In the genomic region with DNA sequence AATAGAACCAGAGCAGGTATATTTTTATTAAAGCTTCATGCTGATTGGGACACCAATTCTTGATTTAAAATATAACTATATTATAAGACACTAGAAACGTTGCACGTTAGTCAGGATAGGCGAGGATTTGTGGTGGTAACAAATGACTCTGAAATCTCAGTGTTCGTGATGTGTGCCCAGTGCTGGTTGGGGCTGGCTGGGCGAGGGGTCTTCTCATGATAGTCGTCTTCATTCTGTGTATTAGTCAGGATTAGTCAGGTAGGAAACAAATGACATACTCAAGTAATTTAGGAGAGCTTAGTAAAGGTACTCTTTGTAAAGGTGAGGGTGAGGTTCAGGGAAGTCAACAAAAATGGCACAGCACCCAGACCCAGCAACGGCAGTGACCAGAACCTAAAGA, we compare ENCODE assay signal across 22 cellular contexts.
DNase-seq lines count a peak whose midpoint lies in the region; ATAC-seq lines count a peak whose summit lies in the region.
"Had no signal": no experiment of that assay in that cellular context is flagged by ENCODE, and none has a peak within 500 bp of the region (broad histone marks: within the 10 kb centered on the region; RNA-seq: fewer than 3 reads in every experiment).

No MANE protein-coding gene starts in this region.

- in situ Hi-C loops in G401 (cut with HindIII; ENCODE audit: low sequenced_read_pairs) = no loop called here

- CTCF ChIA-PET in activated CD8-positive, alpha-beta T cell treated with anti-CD3 and anti-CD28 coated beads, Interleukin-2, amount 10 ng/mL, durations not matched to agents 7 days and 5 days (lab: Charles Lee) = interaction anchor here (1.0 to 1.7 kb wide), 2 partner anchors 10 to 59 kb away, joined by 3 to 4 read pairs; no protein-coding TSS in a partner anchor

- no peak for DNase-seq in activated naive CD4-positive, alpha-beta T cell treated with anti-CD3 and anti-CD28 coated beads, Interleukin-2, amount 50 U/mL, for 16 hours
- DNase-seq in activated CD8-positive, alpha-beta T cell treated with anti-CD3 and anti-CD28 coated beads, Interleukin-2, amount 10 ng/mL, durations not matched to agents 7 days and 5 days = no peak
- no peak for DNase-seq in activated naive CD8-positive, alpha-beta T cell treated with anti-CD3 and anti-CD28 coated beads, Interleukin-2, amount 50 U/mL, for 24 hours
- DNase-seq in stimulated activated effector memory CD8-positive, alpha-beta T cell treated with anti-CD3 and anti-CD28 coated beads, Interleukin-12 subunit alpha, Interleukin-12 subunit beta, amount 100 ng/mL, for 72 hours (ENCODE audit: low spot score in 2 of 2) = no peak
- DNase-seq in SHP77 treated with DMSO at 0.1 percent for 48 hours (lab: John Stamatoyannopoulos, UW) = no peak
- no peak for DNase-seq in G401 (ENCODE audit: low spot score)
- DNase-seq: adrenal gland; CD4-positive, CD25-positive, alpha-beta regulatory T cell; effector memory CD4-positive, alpha-beta T cell; erythroblast; head of caudate nucleus; left cardiac atrium; NCI-H1048; NCI-H187; NCI-H2171 treated with DMSO at 0.1 percent for 48 hours; NCI-H524; PC-3; SIG-M5; sigmoid colon; stimulated activated naive B cell treated with anti-CD40 and anti-IgM and Interleukin-4, amounts not matched to agents 10 μg/mL and 1 μg/mL and 100 μg/mL, for 72 hours had no signal

- no peaks in the 10 kb centered on the region for H3K9me3 Mint-ChIP-seq in activated naive CD4-positive, alpha-beta T cell treated with anti-CD3 and anti-CD28 coated beads, Interleukin-2, amount 50 U/mL, for 24 hours
- no peaks in the 10 kb centered on the region for H3K9me3 Mint-ChIP-seq in activated CD8-positive, alpha-beta T cell treated with anti-CD3 and anti-CD28 coated beads, Interleukin-2, amount 10 ng/mL, durations not matched to agents 7 days and 5 days (ENCODE audit: insufficient read depth)
- peaks cover 12% of the 10 kb centered on the region for H3K9me3 Mint-ChIP-seq in activated naive CD8-positive, alpha-beta T cell treated with anti-CD3 and anti-CD28 coated beads, Interleukin-2, amount 50 U/mL, for 24 hours
- peaks cover 3% of the 10 kb centered on the region for H3K9me3 Mint-ChIP-seq in stimulated activated effector memory CD8-positive, alpha-beta T cell treated with anti-CD3 and anti-CD28 coated beads, Interleukin-12 subunit alpha, Interleukin-12 subunit beta, amount 100 ng/mL, for 72 hours
- H3K9me3 Mint-ChIP-seq: stimulated activated naive B cell treated with anti-CD40 and anti-IgM and Interleukin-4, amounts not matched to agents 10 μg/mL and 1 μg/mL and 100 μg/mL, for 72 hours had no signal

- peak overlapping the region; percentile 33 for H3K27ac Mint-ChIP-seq in activated naive CD4-positive, alpha-beta T cell treated with anti-CD3 and anti-CD28 coated beads, Interleukin-2, amount 50 U/mL, for 24 hours
- peak overlapping the region; percentile 32 for H3K27ac Mint-ChIP-seq in activated CD8-positive, alpha-beta T cell treated with anti-CD3 and anti-CD28 coated beads, Interleukin-2, amount 10 ng/mL, durations not matched to agents 7 days and 5 days
- peak overlapping the region; percentile 61 for H3K27ac Mint-ChIP-seq in activated naive CD8-positive, alpha-beta T cell treated with anti-CD3 and anti-CD28 coated beads, Interleukin-2, amount 50 U/mL, for 24 hours
- H3K27ac Mint-ChIP-seq in stimulated activated effector memory CD8-positive, alpha-beta T cell treated with anti-CD3 and anti-CD28 coated beads, Interleukin-12 subunit alpha, Interleukin-12 subunit beta, amount 100 ng/mL, for 72 hours = peak overlapping the region; percentile 48
- H3K27ac Mint-ChIP-seq: CD4-positive, CD25-positive, alpha-beta regulatory T cell; progenitor cell of endocrine pancreas; stimulated activated naive B cell treated with anti-CD40 and anti-IgM and Interleukin-4, amounts not matched to agents 10 μg/mL and 1 μg/mL and 100 μg/mL, for 72 hours had no signal

- POLR2A ChIA-PET in activated CD8-positive, alpha-beta T cell treated with anti-CD3 and anti-CD28 coated beads, Interleukin-2, amount 10 ng/mL, durations not matched to agents 7 days and 5 days (lab: Charles Lee) = no interaction called here

- no peaks in the 10 kb centered on the region for H3K36me3 Mint-ChIP-seq in activated naive CD4-positive, alpha-beta T cell treated with anti-CD3 and anti-CD28 coated beads, Interleukin-2, amount 50 U/mL, for 24 hours
- peaks cover 2% of the 10 kb centered on the region for H3K36me3 Mint-ChIP-seq in activated CD8-positive, alpha-beta T cell treated with anti-CD3 and anti-CD28 coated beads, Interleukin-2, amount 10 ng/mL, durations not matched to agents 7 days and 5 days (ENCODE audit: low read depth)
- H3K36me3 Mint-ChIP-seq in activated naive CD8-positive, alpha-beta T cell treated with anti-CD3 and anti-CD28 coated beads, Interleukin-2, amount 50 U/mL, for 24 hours (ENCODE audit: low read depth) = peaks cover 4% of the 10 kb centered on the region
- no peaks in the 10 kb centered on the region for H3K36me3 Mint-ChIP-seq in stimulated activated effector memory CD8-positive, alpha-beta T cell treated with anti-CD3 and anti-CD28 coated beads, Interleukin-12 subunit alpha, Interleukin-12 subunit beta, amount 100 ng/mL, for 72 hours
- H3K36me3 Mint-ChIP-seq: stimulated activated naive B cell treated with anti-CD40 and anti-IgM and Interleukin-4, amounts not matched to agents 10 μg/mL and 1 μg/mL and 100 μg/mL, for 72 hours had no signal

- no peak for ATAC-seq in activated CD8-positive, alpha-beta T cell treated with anti-CD3 and anti-CD28 coated beads, Interleukin-2, amount 10 ng/mL, durations not matched to agents 7 days and 5 days
- peak; percentile 20 for ATAC-seq in activated naive CD8-positive, alpha-beta T cell treated with anti-CD3 and anti-CD28 coated beads, Interleukin-2, amount 50 U/mL, for 24 hours
- peak; percentile 82 for ATAC-seq in stimulated activated effector memory CD8-positive, alpha-beta T cell treated with anti-CD3 and anti-CD28 coated beads, Interleukin-12 subunit alpha, Interleukin-12 subunit beta, amount 100 ng/mL, for 72 hours
- ATAC-seq: PC-3 had no signal

- no peaks in the 10 kb centered on the region for H3K27me3 Mint-ChIP-seq in activated naive CD4-positive, alpha-beta T cell treated with anti-CD3 and anti-CD28 coated beads, Interleukin-2, amount 50 U/mL, for 24 hours
- H3K27me3 Mint-ChIP-seq in activated CD8-positive, alpha-beta T cell treated with anti-CD3 and anti-CD28 coated beads, Interleukin-2, amount 10 ng/mL, durations not matched to agents 7 days and 5 days (ENCODE audit: low read depth) = no peaks in the 10 kb centered on the region
- H3K27me3 Mint-ChIP-seq in activated naive CD8-positive, alpha-beta T cell treated with anti-CD3 and anti-CD28 coated beads, Interleukin-2, amount 50 U/mL, for 24 hours = no peaks in the 10 kb centered on the region
- H3K27me3 Mint-ChIP-seq: CD4-positive, CD25-positive, alpha-beta regulatory T cell; progenitor cell of endocrine pancreas; stimulated activated naive B cell treated with anti-CD40 and anti-IgM and Interleukin-4, amounts not matched to agents 10 μg/mL and 1 μg/mL and 100 μg/mL, for 72 hours had no signal

- peaks cover 59% of the 10 kb centered on the region for H3K4me1 Mint-ChIP-seq in activated naive CD4-positive, alpha-beta T cell treated with anti-CD3 and anti-CD28 coated beads, Interleukin-2, amount 50 U/mL, for 24 hours
- H3K4me1 Mint-ChIP-seq in activated CD8-positive, alpha-beta T cell treated with anti-CD3 and anti-CD28 coated beads, Interleukin-2, amount 10 ng/mL, durations not matched to agents 7 days and 5 days (ENCODE audit: low read depth) = peaks cover 37% of the 10 kb centered on the region
- H3K4me1 Mint-ChIP-seq in activated naive CD8-positive, alpha-beta T cell treated with anti-CD3 and anti-CD28 coated beads, Interleukin-2, amount 50 U/mL, for 24 hours = peaks cover 79% of the 10 kb centered on the region
- H3K4me1 Mint-ChIP-seq in stimulated activated effector memory CD8-positive, alpha-beta T cell treated with anti-CD3 and anti-CD28 coated beads, Interleukin-12 subunit alpha, Interleukin-12 subunit beta, amount 100 ng/mL, for 72 hours = peaks cover 57% of the 10 kb centered on the region

- no peak overlapping the region for H3K4me3 Mint-ChIP-seq in activated naive CD4-positive, alpha-beta T cell treated with anti-CD3 and anti-CD28 coated beads, Interleukin-2, amount 50 U/mL, for 24 hours
- H3K4me3 Mint-ChIP-seq in activated CD8-positive, alpha-beta T cell treated with anti-CD3 and anti-CD28 coated beads, Interleukin-2, amount 10 ng/mL, durations not matched to agents 7 days and 5 days = no peak overlapping the region
- no peak overlapping the region for H3K4me3 Mint-ChIP-seq in activated naive CD8-positive, alpha-beta T cell treated with anti-CD3 and anti-CD28 coated beads, Interleukin-2, amount 50 U/mL, for 24 hours
- H3K4me3 Mint-ChIP-seq in stimulated activated effector memory CD8-positive, alpha-beta T cell treated with anti-CD3 and anti-CD28 coated beads, Interleukin-12 subunit alpha, Interleukin-12 subunit beta, amount 100 ng/mL, for 72 hours = no peak overlapping the region
- H3K4me3 Mint-ChIP-seq: CD4-positive, CD25-positive, alpha-beta regulatory T cell; stimulated activated naive B cell treated with anti-CD40 and anti-IgM and Interleukin-4, amounts not matched to agents 10 μg/mL and 1 μg/mL and 100 μg/mL, for 72 hours had no signal
